ENCODE assay signal across 8 cellular contexts in the genomic region with DNA sequence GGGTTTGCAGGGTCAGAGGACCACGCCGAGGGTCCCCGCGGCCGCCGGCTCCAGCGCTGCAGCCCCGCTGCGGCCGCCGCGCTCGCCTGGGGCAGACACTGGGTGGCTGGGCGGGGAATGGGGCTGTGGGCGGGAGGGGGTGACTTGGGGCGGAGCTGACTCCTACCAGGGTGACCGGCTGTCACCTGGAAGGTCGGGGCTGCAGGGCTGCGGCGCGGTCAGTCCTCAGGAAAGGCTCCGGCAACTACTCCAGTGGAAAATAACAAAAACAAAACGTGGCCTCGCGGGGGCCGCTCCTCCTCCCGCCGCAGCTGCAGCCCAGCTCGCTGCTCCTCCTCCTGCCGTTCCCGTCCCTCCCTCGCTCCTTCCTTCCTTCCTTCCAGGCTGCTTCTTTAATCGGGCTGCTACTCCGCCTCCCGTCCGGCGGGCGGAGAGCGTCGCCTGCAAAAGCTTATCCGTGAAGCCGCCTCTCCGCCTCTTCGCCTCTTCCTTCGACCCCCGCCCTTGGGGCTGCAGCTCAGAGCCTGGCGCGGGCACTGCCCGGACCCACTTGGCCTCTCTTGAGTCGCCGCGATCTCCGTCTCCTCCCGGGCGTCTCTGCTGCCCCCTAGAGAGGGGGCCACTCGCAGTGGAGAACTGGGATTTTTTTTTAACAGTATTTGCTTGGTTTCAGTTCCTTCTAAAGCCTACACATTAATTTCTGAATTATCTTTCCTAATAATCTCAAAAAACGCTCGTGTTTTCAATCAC. TPM values are rescaled to one million over a fixed set of nuclear protein-coding genes. Genes with fewer than 3 reads are reported as not detected.
A peak's percentile ranks its signal among the peaks of the same experiment; 100 is the strongest.
DNase-seq lines count a peak whose midpoint lies in the region; ATAC-seq and TF ChIP-seq lines count a peak whose summit lies in the region.

A gene with protein sequence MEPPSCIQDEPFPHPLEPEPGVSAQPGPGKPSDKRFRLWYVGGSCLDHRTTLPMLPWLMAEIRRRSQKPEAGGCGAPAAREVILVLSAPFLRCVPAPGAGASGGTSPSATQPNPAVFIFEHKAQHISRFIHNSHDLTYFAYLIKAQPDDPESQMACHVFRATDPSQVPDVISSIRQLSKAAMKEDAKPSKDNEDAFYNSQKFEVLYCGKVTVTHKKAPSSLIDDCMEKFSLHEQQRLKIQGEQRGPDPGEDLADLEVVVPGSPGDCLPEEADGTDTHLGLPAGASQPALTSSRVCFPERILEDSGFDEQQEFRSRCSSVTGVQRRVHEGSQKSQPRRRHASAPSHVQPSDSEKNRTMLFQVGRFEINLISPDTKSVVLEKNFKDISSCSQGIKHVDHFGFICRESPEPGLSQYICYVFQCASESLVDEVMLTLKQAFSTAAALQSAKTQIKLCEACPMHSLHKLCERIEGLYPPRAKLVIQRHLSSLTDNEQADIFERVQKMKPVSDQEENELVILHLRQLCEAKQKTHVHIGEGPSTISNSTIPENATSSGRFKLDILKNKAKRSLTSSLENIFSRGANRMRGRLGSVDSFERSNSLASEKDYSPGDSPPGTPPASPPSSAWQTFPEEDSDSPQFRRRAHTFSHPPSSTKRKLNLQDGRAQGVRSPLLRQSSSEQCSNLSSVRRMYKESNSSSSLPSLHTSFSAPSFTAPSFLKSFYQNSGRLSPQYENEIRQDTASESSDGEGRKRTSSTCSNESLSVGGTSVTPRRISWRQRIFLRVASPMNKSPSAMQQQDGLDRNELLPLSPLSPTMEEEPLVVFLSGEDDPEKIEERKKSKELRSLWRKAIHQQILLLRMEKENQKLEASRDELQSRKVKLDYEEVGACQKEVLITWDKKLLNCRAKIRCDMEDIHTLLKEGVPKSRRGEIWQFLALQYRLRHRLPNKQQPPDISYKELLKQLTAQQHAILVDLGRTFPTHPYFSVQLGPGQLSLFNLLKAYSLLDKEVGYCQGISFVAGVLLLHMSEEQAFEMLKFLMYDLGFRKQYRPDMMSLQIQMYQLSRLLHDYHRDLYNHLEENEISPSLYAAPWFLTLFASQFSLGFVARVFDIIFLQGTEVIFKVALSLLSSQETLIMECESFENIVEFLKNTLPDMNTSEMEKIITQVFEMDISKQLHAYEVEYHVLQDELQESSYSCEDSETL (N-terminal part only) (minus strand): TSS at position 100 of the 750 bp plus-strand sequence. CDS start 402 bp downstream, outside the sequence.

- H3K27ac Mint-ChIP-seq in nephron progenitor cell: peak within 1 kb of the TSS; percentile 99

- peak within 1 kb of the TSS; percentile 85 for H3K9ac ChIP-seq in ES-I3 (ENCODE audit: low read depth, low read length)

- peaks cover 24% of the 10 kb centered on the region for H3K4me1 ChIP-seq in ES-I3 (ENCODE audit: insufficient read depth, low read length)
- peaks cover 11% of the 10 kb centered on the region for H3K4me1 ChIP-seq in foreskin keratinocyte
- H3K4me1 ChIP-seq in thymus (ENCODE audit: control insufficient read depth, insufficient read depth, low read length): peaks cover 6% of the 10 kb centered on the region

- H3K9me3 ChIP-seq in ES-I3 (ENCODE audit: control insufficient read depth, insufficient read depth, low read length) (no peaks in the 10 kb centered on the region), thymus (ENCODE audit: control insufficient read depth) (no peaks in the 10 kb centered on the region)

- peak within 1 kb of the TSS; percentile 95 for H3K4me3 Mint-ChIP-seq in nephron progenitor cell

- peaks cover 7% of the 10 kb centered on the region for H3K27me3 Mint-ChIP-seq in nephron progenitor cell (ENCODE audit: low read depth, poor library complexity)

- TF ChIP-seq CTCF in foreskin keratinocyte (conservative IDR thresholded peaks at IDR 0.05): peak; percentile 95
- TF ChIP-seq CTCF in nephron progenitor cell (IDR thresholded peaks at IDR 0.05): peak; percentile 67

- ATAC-seq in GM21825 (IDR thresholded peaks at IDR 0.05; ENCODE audit: unreplicated experiment) (peak; percentile 75), foreskin keratinocyte (peak; percentile 85)

- H3K36me3 Mint-ChIP-seq in nephron progenitor cell (ENCODE audit: low read depth): no peaks in the 10 kb centered on the region

- DNase-seq in KG1 (lab: John Stamatoyannopoulos, UW): peak; percentile 84
- peak; percentile 93 for DNase-seq in RPMI7951 (ENCODE audit: low read depth)
- DNase-seq in activated gamma-delta T cell treated with anti-CD3 and anti-CD28 coated beads, Interleukin-2, amount 50 U/mL, for 16 hours (ENCODE audit: low read depth): peak; percentile 19
- DNase-seq in foreskin keratinocyte: peak in 1 of 2 donors; percentile 87
- peak; percentile 85 for DNase-seq in nephron progenitor cell

- peaks cover 39% of the 10 kb centered on the region for H3K4me1 Mint-ChIP-seq in nephron progenitor cell

- no peaks in the 10 kb centered on the region for H3K9me3 Mint-ChIP-seq in nephron progenitor cell

- H3K27me3 ChIP-seq in foreskin keratinocyte (no peaks in the 10 kb centered on the region), thymus (ENCODE audit: control insufficient read depth, insufficient read depth) (peaks cover 29% of the 10 kb centered on the region)

- peak within 1 kb of the TSS; percentile 71 for H3K4me3 ChIP-seq in thymus (ENCODE audit: low read length)

- no peak within 1 kb of the TSS for H3K27ac ChIP-seq in foreskin keratinocyte
- peak within 1 kb of the TSS; percentile 52 for H3K27ac ChIP-seq in thymus (ENCODE audit: low read depth)

- WGBS in thymus: under 1% methylated on average over 58 of the region's 58 CpGs

- H3K36me3 ChIP-seq in ES-I3 (ENCODE audit: insufficient read depth, low read length) (no peaks in the 10 kb centered on the region), thymus (ENCODE audit: control insufficient read depth, insufficient read depth) (no peaks in the 10 kb centered on the region)

RNA-seq across cellular contexts. Expression of the gene that starts here (rescaled TPM):
- total RNA-seq in RPMI7951 (2014; rRNA removed; shearing (Covaris generic)): 12.2 and 16.7 TPM in 2 replicates
- total RNA-seq in foreskin keratinocyte: 13.3 and 14.8 TPM in 2 replicates
- polyA plus RNA-seq in foreskin keratinocyte (2.4 and 3.6 TPM in 2 replicates), thymus (18.8 TPM)
